ENCODE assay signal across 13 cellular contexts in genomic region chr1:99548924-99549605, GRCh38.
DNase-seq lines count a peak whose midpoint lies in the region; ATAC-seq, FAIRE-seq and TF ChIP-seq lines count a peak whose summit lies in the region.
"Had no signal": no experiment of that assay in that cellular context is flagged by ENCODE, and none has a peak within 500 bp of the region (broad histone marks: within the 10 kb centered on the region; RNA-seq: fewer than 3 reads in every experiment).

No MANE protein-coding gene starts in this region.

- no peak overlapping the region for H3K4me3 Mint-ChIP-seq in natural killer cell treated with Interleukin-12 subunit alpha and Interleukin-12 subunit beta and Interleukin-15 and Interleukin-18, amount 100 ng/mL, for 72 hours
- no peak overlapping the region for H3K4me3 Mint-ChIP-seq in activated CD8-positive, alpha-beta T cell treated with anti-CD3 and anti-CD28 coated beads for 36 hours
- no peak overlapping the region for H3K4me3 Mint-ChIP-seq in WTC11

- H3K36me3 ChIP-seq in keratinocyte (ENCODE audit: control insufficient read depth in 2 of 2, extremely low read depth in 1 of 2, insufficient read depth in 2 of 2, low read length in 2 of 2): no peaks in the 10 kb centered on the region
- H3K36me3 ChIP-seq: MG63, suprapubic skin had no signal

- H4K20me1 ChIP-seq in keratinocyte (ENCODE audit: control insufficient read depth, extremely low read depth, insufficient read depth, low read length): no peaks in the 10 kb centered on the region

- FAIRE-seq in D721Med (lab: Jason Lieb, UNC) (peak; percentile 44), keratinocyte (lab: Jason Lieb, UNC) (peak; percentile 26)
- FAIRE-seq: bronchial epithelial cell had no signal

- no peaks in the 10 kb centered on the region for H3K36me3 Mint-ChIP-seq in natural killer cell treated with Interleukin-12 subunit alpha and Interleukin-12 subunit beta and Interleukin-15 and Interleukin-18, amount 100 ng/mL, for 72 hours
- H3K36me3 Mint-ChIP-seq in activated CD8-positive, alpha-beta T cell treated with anti-CD3 and anti-CD28 coated beads for 36 hours (ENCODE audit: low read depth): no peaks in the 10 kb centered on the region
- H3K36me3 Mint-ChIP-seq in WTC11: no peaks in the 10 kb centered on the region

- intact Hi-C loops in activated CD8-positive, alpha-beta T cell treated with anti-CD3 and anti-CD28 coated beads for 36 hours (cut with micrococcal nuclease): no loop called here

- H3K9ac ChIP-seq in keratinocyte (ENCODE audit: control insufficient read depth, extremely low read depth, insufficient read depth, low read length): no peak overlapping the region

- DNase-seq in D721Med (ENCODE audit: insufficient read length, low spot score) (no peak), NCI-H2029 (lab: John Stamatoyannopoulos, UW) (peak; percentile 25), astrocyte of the hippocampus (ENCODE audit: low read depth, low spot score) (peak; percentile 62), keratinocyte (ENCODE audit: low read depth, low spot score) (no peak), SHP77 (lab: John Stamatoyannopoulos, UW) (no peak), WTC11 (ENCODE audit: low spot score) (no peak)
- no peak for DNase-seq in natural killer cell treated with Interleukin-12 subunit alpha and Interleukin-12 subunit beta and Interleukin-15 and Interleukin-18, amount 100 ng/mL, for 72 hours (ENCODE audit: low spot score)
- no peak for DNase-seq in activated CD8-positive, alpha-beta T cell treated with anti-CD3 and anti-CD28 coated beads for 36 hours
- DNase-seq: activated CD8-positive, alpha-beta memory T cell treated with anti-CD3 and anti-CD28 coated beads, Interleukin-2, amount 50 U/mL, for 4 hours; MG63; nucleus accumbens had no signal

- H3K9me1 ChIP-seq in keratinocyte (ENCODE audit: control insufficient read depth, extremely low read depth, insufficient read depth, low read length): no peaks in the 10 kb centered on the region

- peaks cover 4% of the 10 kb centered on the region for H3K9me3 Mint-ChIP-seq in natural killer cell treated with Interleukin-12 subunit alpha and Interleukin-12 subunit beta and Interleukin-15 and Interleukin-18, amount 100 ng/mL, for 72 hours
- H3K9me3 Mint-ChIP-seq in activated CD8-positive, alpha-beta T cell treated with anti-CD3 and anti-CD28 coated beads for 36 hours: no peaks in the 10 kb centered on the region
- no peaks in the 10 kb centered on the region for H3K9me3 Mint-ChIP-seq in WTC11

- no peak overlapping the region for H3K4me3 ChIP-seq in keratinocyte (ENCODE audit: control insufficient read depth in 2 of 3, extremely low read depth in 1 of 3, insufficient read depth in 2 of 3, low read depth in 1 of 3, low read length in 3 of 3)
- H3K4me3 ChIP-seq: MG63, suprapubic skin had no signal

- H3K27ac ChIP-seq in keratinocyte (ENCODE audit: control insufficient read depth, insufficient read depth, low read length): no peak overlapping the region
- H3K27ac ChIP-seq: suprapubic skin had no signal

- POLR2A ChIA-PET in activated CD8-positive, alpha-beta T cell treated with anti-CD3 and anti-CD28 coated beads for 36 hours (lab: Charles Lee): no interaction called here
- POLR2A ChIA-PET in WTC11 (lab: Charles Lee): no interaction called here

- H3K4me1 Mint-ChIP-seq in natural killer cell treated with Interleukin-12 subunit alpha and Interleukin-12 subunit beta and Interleukin-15 and Interleukin-18, amount 100 ng/mL, for 72 hours (ENCODE audit: low read depth in 2 of 2): no peaks in the 10 kb centered on the region
- no peaks in the 10 kb centered on the region for H3K4me1 Mint-ChIP-seq in activated CD8-positive, alpha-beta T cell treated with anti-CD3 and anti-CD28 coated beads for 36 hours (ENCODE audit: low read depth)
- H3K4me1 Mint-ChIP-seq in WTC11: no peaks in the 10 kb centered on the region; the same call in 1 of the 2 replicates

- H3K9me3 ChIP-seq in keratinocyte (ENCODE audit: control insufficient read depth, low read depth, low read length): no peaks in the 10 kb centered on the region
- H3K9me3 ChIP-seq: MG63, suprapubic skin had no signal

- H3K27ac Mint-ChIP-seq in natural killer cell treated with Interleukin-12 subunit alpha and Interleukin-12 subunit beta and Interleukin-15 and Interleukin-18, amount 100 ng/mL, for 72 hours: no peak overlapping the region
- H3K27ac Mint-ChIP-seq in activated CD8-positive, alpha-beta T cell treated with anti-CD3 and anti-CD28 coated beads for 36 hours: no peak overlapping the region
- H3K27ac Mint-ChIP-seq in WTC11: no peak overlapping the region

- H3K4me1 ChIP-seq in keratinocyte (ENCODE audit: control insufficient read depth, extremely low read depth, insufficient read depth, low read length): peaks cover 12% of the 10 kb centered on the region

- H3K27me3 Mint-ChIP-seq in natural killer cell treated with Interleukin-12 subunit alpha and Interleukin-12 subunit beta and Interleukin-15 and Interleukin-18, amount 100 ng/mL, for 72 hours: no peaks in the 10 kb centered on the region
- H3K27me3 Mint-ChIP-seq in activated CD8-positive, alpha-beta T cell treated with anti-CD3 and anti-CD28 coated beads for 36 hours: peaks cover 12% of the 10 kb centered on the region
- no peaks in the 10 kb centered on the region for H3K27me3 Mint-ChIP-seq in WTC11 (ENCODE audit: low read depth)

- peak overlapping the region; percentile 10 for H2AFZ ChIP-seq in keratinocyte (ENCODE audit: control insufficient read depth, low read length)

- dilution Hi-C loops in keratinocyte (cut with MboI; ENCODE audit: extremely low pct_ligation_motif_present, low sequenced_read_pairs): no loop called here

- CTCF ChIA-PET in activated CD8-positive, alpha-beta T cell treated with anti-CD3 and anti-CD28 coated beads for 36 hours (lab: Charles Lee): no interaction called here
- CTCF ChIA-PET in WTC11 (lab: Charles Lee): no interaction called here

- H3K79me2 ChIP-seq in keratinocyte (ENCODE audit: control insufficient read depth, insufficient read depth, low read length): no peaks in the 10 kb centered on the region

- H3K4me2 ChIP-seq in keratinocyte (ENCODE audit: control insufficient read depth, extremely low read depth, insufficient read depth, low read depth, low read length): no peak overlapping the region

- TF ChIP-seq CTCF in D721Med (IDR thresholded peaks at IDR 0.05; ENCODE audit: insufficient read depth, missing control alignments): no peak
- no peak for TF ChIP-seq CTCF in keratinocyte (optimal IDR thresholded peaks at IDR 0.05 in 1 of 3, IDR thresholded peaks at IDR 0.05 in 1 of 3, conservative IDR thresholded peaks at IDR 0.05 in 1 of 3; ENCODE audit: extremely low read depth in 1 of 3, insufficient read depth in 2 of 3, low read length in 3 of 3)
- TF ChIP-seq CTCF in activated CD8-positive, alpha-beta T cell treated with anti-CD3 and anti-CD28 coated beads for 36 hours (IDR thresholded peaks at IDR 0.05): no peak
- no peak for TF ChIP-seq CTCF in WTC11 (IDR thresholded peaks at IDR 0.05)

- no peak for ATAC-seq in natural killer cell treated with Interleukin-12 subunit alpha and Interleukin-12 subunit beta and Interleukin-15 and Interleukin-18, amount 100 ng/mL, for 72 hours
- ATAC-seq in activated CD8-positive, alpha-beta T cell treated with anti-CD3 and anti-CD28 coated beads for 36 hours: no peak
- ATAC-seq in WTC11: no peak

- no peaks in the 10 kb centered on the region for H3K27me3 ChIP-seq in keratinocyte (ENCODE audit: control insufficient read depth, extremely low read depth, insufficient read depth, low read length)
- H3K27me3 ChIP-seq: MG63, suprapubic skin had no signal

TF ChIP-seq in WTC11, 78 proteins besides CTCF, POLR2A, EP300 and RAD21:
- no peak for TF ChIP-seq JUN (CRISPR knock-in tag; IDR thresholded peaks at IDR 0.05)
- TF ChIP-seq GTF2I (CRISPR knock-in tag; conservative IDR thresholded peaks at IDR 0.05): no peak
- no peak for TF ChIP-seq PRDM15 (CRISPR knock-in tag; IDR thresholded peaks at IDR 0.05)
- TF ChIP-seq SMAD4 (CRISPR knock-in tag; IDR thresholded peaks at IDR 0.05): no peak

Comparison
In these comparisons a context has a peak if more than half of its experiments do, and no peak if none do; other contexts are left out.
1. DNase-seq: peak in NCI-H2029 (single experiment) and astrocyte of the hippocampus (single experiment); none in D721Med (single experiment), keratinocyte (single experiment), natural killer cell treated with Interleukin-12 subunit alpha and Interleukin-12 subunit beta and Interleukin-15 and Interleukin-18, amount 100 ng/mL, for 72 hours (single experiment), activated CD8-positive, alpha-beta T cell treated with anti-CD3 and anti-CD28 coated beads for 36 hours (single experiment), SHP77 (0 of 2) and WTC11 (single experiment).